Comparison of ENCODE assay signal across 1 cellular context in genomic region chr16:31130336-31130812, GRCh38.
TF ChIP-seq lines count a peak whose summit lies in the region.

No MANE protein-coding gene starts in this region.

TF ChIP-seq in liver, 16 proteins besides CTCF, POLR2A, EP300 and RAD21:
- TF ChIP-seq NR2F2 (IDR thresholded peaks at IDR 0.05) = no peak
- no peak for TF ChIP-seq JUND (IDR thresholded peaks at IDR 0.05)
- TF ChIP-seq, protein P1, sequence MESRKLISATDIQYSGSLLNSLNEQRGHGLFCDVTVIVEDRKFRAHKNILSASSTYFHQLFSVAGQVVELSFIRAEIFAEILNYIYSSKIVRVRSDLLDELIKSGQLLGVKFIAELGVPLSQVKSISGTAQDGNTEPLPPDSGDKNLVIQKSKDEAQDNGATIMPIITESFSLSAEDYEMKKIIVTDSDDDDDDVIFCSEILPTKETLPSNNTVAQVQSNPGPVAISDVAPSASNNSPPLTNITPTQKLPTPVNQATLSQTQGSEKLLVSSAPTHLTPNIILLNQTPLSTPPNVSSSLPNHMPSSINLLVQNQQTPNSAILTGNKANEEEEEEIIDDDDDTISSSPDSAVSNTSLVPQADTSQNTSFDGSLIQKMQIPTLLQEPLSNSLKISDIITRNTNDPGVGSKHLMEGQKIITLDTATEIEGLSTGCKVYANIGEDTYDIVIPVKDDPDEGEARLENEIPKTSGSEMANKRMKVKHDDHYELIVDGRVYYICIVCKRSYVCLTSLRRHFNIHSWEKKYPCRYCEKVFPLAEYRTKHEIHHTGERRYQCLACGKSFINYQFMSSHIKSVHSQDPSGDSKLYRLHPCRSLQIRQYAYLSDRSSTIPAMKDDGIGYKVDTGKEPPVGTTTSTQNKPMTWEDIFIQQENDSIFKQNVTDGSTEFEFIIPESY (IDR thresholded peaks at IDR 0.05) = no peak
- TF ChIP-seq TAF1 (conservative IDR thresholded peaks at IDR 0.05) = no peak
- TF ChIP-seq ATF3 (IDR thresholded peaks at IDR 0.05) = no peak
- no peak for TF ChIP-seq EGR1 (IDR thresholded peaks at IDR 0.05; ENCODE audit: low read depth in 2 of 2)
- no peak for TF ChIP-seq MAX (IDR thresholded peaks at IDR 0.05)
- no peak for TF ChIP-seq HNF4A (conservative IDR thresholded peaks at IDR 0.05)
- TF ChIP-seq FOXA1 (IDR thresholded peaks at IDR 0.05) = no peak
- TF ChIP-seq RXRA (IDR thresholded peaks at IDR 0.05) = no peak
- TF ChIP-seq SP1 (IDR thresholded peaks at IDR 0.05) = no peak
- TF ChIP-seq, protein P2, sequence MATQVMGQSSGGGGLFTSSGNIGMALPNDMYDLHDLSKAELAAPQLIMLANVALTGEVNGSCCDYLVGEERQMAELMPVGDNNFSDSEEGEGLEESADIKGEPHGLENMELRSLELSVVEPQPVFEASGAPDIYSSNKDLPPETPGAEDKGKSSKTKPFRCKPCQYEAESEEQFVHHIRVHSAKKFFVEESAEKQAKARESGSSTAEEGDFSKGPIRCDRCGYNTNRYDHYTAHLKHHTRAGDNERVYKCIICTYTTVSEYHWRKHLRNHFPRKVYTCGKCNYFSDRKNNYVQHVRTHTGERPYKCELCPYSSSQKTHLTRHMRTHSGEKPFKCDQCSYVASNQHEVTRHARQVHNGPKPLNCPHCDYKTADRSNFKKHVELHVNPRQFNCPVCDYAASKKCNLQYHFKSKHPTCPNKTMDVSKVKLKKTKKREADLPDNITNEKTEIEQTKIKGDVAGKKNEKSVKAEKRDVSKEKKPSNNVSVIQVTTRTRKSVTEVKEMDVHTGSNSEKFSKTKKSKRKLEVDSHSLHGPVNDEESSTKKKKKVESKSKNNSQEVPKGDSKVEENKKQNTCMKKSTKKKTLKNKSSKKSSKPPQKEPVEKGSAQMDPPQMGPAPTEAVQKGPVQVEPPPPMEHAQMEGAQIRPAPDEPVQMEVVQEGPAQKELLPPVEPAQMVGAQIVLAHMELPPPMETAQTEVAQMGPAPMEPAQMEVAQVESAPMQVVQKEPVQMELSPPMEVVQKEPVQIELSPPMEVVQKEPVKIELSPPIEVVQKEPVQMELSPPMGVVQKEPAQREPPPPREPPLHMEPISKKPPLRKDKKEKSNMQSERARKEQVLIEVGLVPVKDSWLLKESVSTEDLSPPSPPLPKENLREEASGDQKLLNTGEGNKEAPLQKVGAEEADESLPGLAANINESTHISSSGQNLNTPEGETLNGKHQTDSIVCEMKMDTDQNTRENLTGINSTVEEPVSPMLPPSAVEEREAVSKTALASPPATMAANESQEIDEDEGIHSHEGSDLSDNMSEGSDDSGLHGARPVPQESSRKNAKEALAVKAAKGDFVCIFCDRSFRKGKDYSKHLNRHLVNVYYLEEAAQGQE (IDR thresholded peaks at IDR 0.05) = no peak
- TF ChIP-seq HNF4G (IDR thresholded peaks at IDR 0.05) = no peak
- TF ChIP-seq FOXA2 (IDR thresholded peaks at IDR 0.05) = no peak
